ENCODE assay signal across 12 cellular contexts in the genomic region with DNA sequence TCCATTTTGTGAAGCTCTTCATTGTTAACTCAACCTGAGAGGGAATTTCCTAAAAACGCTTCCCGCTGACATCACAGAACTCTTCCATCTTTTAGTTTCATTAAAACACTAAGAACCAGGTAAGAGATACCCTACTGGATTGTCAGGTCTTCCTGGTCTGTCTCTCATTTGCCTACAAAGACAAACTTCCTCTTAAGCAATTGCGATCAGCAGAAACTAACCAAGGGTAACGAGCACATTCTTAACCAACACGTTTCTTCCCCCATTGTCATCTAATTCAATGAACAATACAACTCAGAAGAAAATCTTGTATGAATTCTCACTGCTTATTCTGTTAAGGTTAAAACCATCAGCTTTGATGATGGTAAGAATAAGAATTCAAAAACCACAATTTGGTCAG. TPM values are rescaled to one million over a fixed set of nuclear protein-coding genes. Genes with fewer than 3 reads are reported as not detected.
DNase-seq lines count a peak whose midpoint lies in the region; ATAC-seq and TF ChIP-seq lines count a peak whose summit lies in the region.
"Had no signal": no experiment of that assay in that cellular context is flagged by ENCODE, and none has a peak within 500 bp of the region (broad histone marks: within the 10 kb centered on the region; RNA-seq: fewer than 3 reads in every experiment).

No MANE protein-coding gene starts in this region.

- H3K4me1 Mint-ChIP-seq in progenitor cell of endocrine pancreas (ENCODE audit: low read depth) = peaks cover 47% of the 10 kb centered on the region

- no peaks in the 10 kb centered on the region for H3K9me3 Mint-ChIP-seq in progenitor cell of endocrine pancreas (ENCODE audit: low read depth)

- intact Hi-C loops in ascending aorta (cut with DNase I) (loop anchor here (10.0 kb wide), 5 partner anchors 45 to 695 kb away; a partner anchor contains a TSS), head of caudate nucleus (cut with DNase I) (loop anchor here (10.0 kb wide), 1 partner anchor 185 kb away; a partner anchor contains a TSS)

- H3K4me3 ChIP-seq in OCI-LY3 (ENCODE audit: low read length) = peak overlapping the region; percentile 2
- H3K4me3 ChIP-seq in ascending aorta = no peak overlapping the region
- H3K4me3 ChIP-seq: psoas muscle had no signal

- peaks cover 37% of the 10 kb centered on the region for H3K36me3 ChIP-seq in OCI-LY3 (replicated peaks; ENCODE audit: low read depth, low read length)
- peaks cover 0 to 7% of the 10 kb centered on the region in 2 donors for H3K36me3 ChIP-seq in ascending aorta

- DNase-seq in progenitor cell of endocrine pancreas (ENCODE audit: low spot score, unreplicated experiment) = no peak
- DNase-seq in activated gamma-delta T cell treated with Interleukin-2 at 50 U/mL for 16 hours = no peak
- no peak for DNase-seq in stimulated activated CD4-positive, alpha-beta T cell treated with anti-CD3 and anti-CD28 coated beads, Interleukin-1b, Interleukin-23, amount 100 ng/mL, for 48 hours
- no peak for DNase-seq in ascending aorta (ENCODE audit: low spot score in 2 of 2)
- DNase-seq in head of caudate nucleus = no peak
- DNase-seq: NCI-H1417 treated with DMSO at 0.1 percent for 48 hours, psoas muscle, T-helper 1 cell had no signal

- no peaks in the 10 kb centered on the region for H3K27me3 Mint-ChIP-seq in progenitor cell of endocrine pancreas

- H3K9ac ChIP-seq in OCI-LY3 (ENCODE audit: low read length) = no peak overlapping the region

- H3K36me3 Mint-ChIP-seq in progenitor cell of endocrine pancreas (ENCODE audit: insufficient read depth) = peaks cover 3% of the 10 kb centered on the region

- H3K4me1 ChIP-seq in OCI-LY3 (ENCODE audit: low read length) (peaks cover 60% of the 10 kb centered on the region), ascending aorta (peaks cover 6 to 40% of the 10 kb centered on the region in 2 donors)

- no peaks in the 10 kb centered on the region for H3K9me3 ChIP-seq in OCI-LY3 (ENCODE audit: insufficient read depth, low read length)
- H3K9me3 ChIP-seq in ascending aorta = no peaks in the 10 kb centered on the region
- H3K9me3 ChIP-seq: psoas muscle had no signal

- ATAC-seq in GM19351 (IDR thresholded peaks at IDR 0.05; ENCODE audit: unreplicated experiment) (peak; percentile 64), HG02981 (IDR thresholded peaks at IDR 0.05; ENCODE audit: unreplicated experiment) (peak; percentile 52)
- ATAC-seq: HCT116, psoas muscle had no signal

- H4K20me1 ChIP-seq in OCI-LY3 (ENCODE audit: insufficient read depth, low read length) = peaks cover 97% of the 10 kb centered on the region

- peak overlapping the region; percentile 45 for H3K27ac Mint-ChIP-seq in progenitor cell of endocrine pancreas

- H3K4me2 ChIP-seq in OCI-LY3 (ENCODE audit: low read length) = peak overlapping the region; percentile 56

- no peak for TF ChIP-seq CTCF in OCI-LY3 (IDR thresholded peaks at IDR 0.05; ENCODE audit: low read depth, low read length)
- TF ChIP-seq CTCF in progenitor cell of endocrine pancreas (IDR thresholded peaks at IDR 0.05; ENCODE audit: unreplicated experiment) = no peak
- TF ChIP-seq CTCF in ascending aorta (IDR thresholded peaks at IDR 0.05) = no peak

- H3K27me3 ChIP-seq in OCI-LY3 (ENCODE audit: low read depth, low read length) (no peaks in the 10 kb centered on the region), ascending aorta (no peaks in the 10 kb centered on the region)

- peaks cover 93% of the 10 kb centered on the region for H3K79me2 ChIP-seq in OCI-LY3 (ENCODE audit: low read length)

- H3K4me3 Mint-ChIP-seq in progenitor cell of endocrine pancreas (ENCODE audit: low read depth) = no peak overlapping the region

- no peak overlapping the region for H3K27ac ChIP-seq in OCI-LY3 (ENCODE audit: low read length)
- H3K27ac ChIP-seq in ascending aorta = no peak overlapping the region
- H3K27ac ChIP-seq: psoas muscle had no signal

- no peak overlapping the region for H2AFZ ChIP-seq in OCI-LY3 (ENCODE audit: low read depth, low read length)

RNA-seq across cellular contexts. Expression of a gene that starts 6.6 kb away (rescaled TPM):
- total RNA-seq in progenitor cell of endocrine pancreas = 61.2 and 63.5 TPM in 2 replicates
- total RNA-seq in ascending aorta = 34.6 TPM
